In the genomic region with DNA sequence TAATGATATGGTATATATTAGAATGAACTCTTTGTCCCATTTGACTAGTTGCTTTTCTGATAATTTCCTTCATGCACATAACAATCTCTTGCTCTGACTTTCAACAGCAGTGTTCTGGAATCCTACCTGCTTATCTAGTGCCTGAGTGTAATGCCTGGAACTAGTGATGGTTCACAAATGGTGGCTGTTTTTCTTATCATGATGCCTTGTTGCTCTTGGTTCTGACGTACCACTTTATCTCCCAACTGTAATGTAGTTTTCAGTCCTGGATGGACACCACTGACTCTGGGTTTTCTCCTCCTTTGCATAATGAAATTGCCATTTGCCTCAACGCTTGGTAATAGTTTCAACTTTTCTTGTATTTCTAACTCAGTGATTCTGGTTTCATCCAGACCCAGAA, we compare ENCODE assay signal across 39 cellular contexts. TPM values are rescaled to one million over a fixed set of nuclear protein-coding genes. Genes with fewer than 3 reads are reported as not detected.
"Had no signal": no experiment of that assay in that cellular context is flagged by ENCODE, and none has a peak within 500 bp of the region (broad histone marks: within the 10 kb centered on the region; RNA-seq: fewer than 3 reads in every experiment).

No MANE protein-coding gene starts in this region.

- H3K36me3 ChIP-seq: adrenal gland, cardiac muscle cell had no signal

- ATAC-seq: activated CD8-positive, alpha-beta T cell treated with anti-CD3 and anti-CD28 coated beads for 36 hours; activated naive CD4-positive, alpha-beta T cell treated with anti-CD3 and anti-CD28 coated beads, Interleukin-2, amount 50 U/mL, for 72 hours; activated T-cell treated with anti-CD3 and anti-CD28 coated beads, Interleukin-2, amount 50 U/mL, for 4 hours; activated T-cell treated with anti-CD3 and anti-CD28 coated beads, Interleukin-2, amount 50 U/mL, for 72 hours; activated T-helper 17 cell treated with anti-CD3 and anti-CD28 coated beads, Interleukin-2, amount 50 U/mL, for 72 hours had no signal

- H3K9me3 ChIP-seq: adrenal gland had no signal

- H3K27ac Mint-ChIP-seq: activated B cell treated with CpG ODN at 0.5 μM for 24 hours; activated CD4-positive, alpha-beta memory T cell treated with anti-CD3 and anti-CD28 coated beads for 36 hours; activated CD4-positive, alpha-beta T cell treated with anti-CD3 and anti-CD28 coated beads, Interleukin-2, amount 10 ng/mL, durations not matched to agents 24 days and 14 days; activated CD8-positive, alpha-beta T cell treated with anti-CD3 and anti-CD28 coated beads for 36 hours; activated naive CD4-positive, alpha-beta T cell treated with anti-CD3 and anti-CD28 coated beads for 36 hours; activated naive CD4-positive, alpha-beta T cell treated with anti-CD3 and anti-CD28 coated beads, Interleukin-2, amount 50 U/mL, for 72 hours; activated naive CD8-positive, alpha-beta T cell treated with anti-CD3 and anti-CD28 coated beads for 36 hours; activated T-cell treated with anti-CD3 and anti-CD28 coated beads, Interleukin-2, amount 50 U/mL, for 72 hours; activated T-helper 1 cell treated with anti-CD3 and anti-CD28 coated beads, Interleukin-12 subunit alpha, Interleukin-12 subunit beta, Interleukin-2, Interleukin-4 antibody, amounts not matched to agents 30 ng/mL and 10 ng/mL and 1 ng/mL, durations not matched to agents 14 hours and 24 hours and 36 hours; activated T-helper 17 cell treated with anti-CD3 and anti-CD28 coated beads, Interleukin-2, amount 50 U/mL, for 72 hours; brain; T-helper 1 cell treated with Interleukin-12 subunit alpha and Interleukin-12 subunit beta and Interleukin-4 antibody, amounts not matched to agents 30 μg/mL and 1 μg/mL, for 36 hours; T-helper 2 cell treated with Interferon-gamma antibody and Interleukin-4, amounts not matched to agents 5 μg/mL and 100 μg/mL, for 36 hours had no signal

- DNase-seq: activated B cell treated with CpG ODN at 0.5 μM for 24 hours; activated CD4-positive, alpha-beta memory T cell treated with anti-CD3 and anti-CD28 coated beads for 36 hours; activated CD4-positive, alpha-beta T cell treated with anti-CD3 and anti-CD28 coated beads for 4 hours; activated CD4-positive, alpha-beta T cell treated with anti-CD3 and anti-CD28 coated beads, Interleukin-2, amount 10 ng/mL, durations not matched to agents 24 days and 14 days; activated CD4-positive, alpha-beta T cell treated with anti-CD3 and anti-CD28 coated beads, Interleukin-2, amount 50 U/mL, for 1 hour; activated CD4-positive, alpha-beta T cell treated with anti-CD3 and anti-CD28 coated beads, Interleukin-2, amount 50 U/mL, for 4 hours; activated CD4-positive, CD25-positive, alpha-beta regulatory T cell treated with anti-CD3 and anti-CD28 coated beads, Interleukin-2, amount 50 U/mL, for 72 hours; activated CD8-positive, alpha-beta memory T cell treated with anti-CD3 and anti-CD28 coated beads, Interleukin-2, amount 50 U/mL, for 4 hours; activated CD8-positive, alpha-beta T cell treated with anti-CD3 and anti-CD28 coated beads for 36 hours; activated effector memory CD4-positive, alpha-beta T cell treated with anti-CD3 and anti-CD28 coated beads, Interleukin-2, amount 50 U/mL, for 16 hours; activated gamma-delta T cell treated with Interleukin-2 at 50 U/mL for 16 hours; activated naive CD4-positive, alpha-beta T cell; activated naive CD4-positive, alpha-beta T cell treated with anti-CD3 and anti-CD28 coated beads for 36 hours; activated naive CD4-positive, alpha-beta T cell treated with anti-CD3 and anti-CD28 coated beads, Interleukin-2, amount 50 U/mL, for 16 hours; activated naive CD8-positive, alpha-beta T cell treated with anti-CD3 and anti-CD28 coated beads for 36 hours; activated T-cell treated with anti-CD3 and anti-CD28 coated beads for 4 hours; activated T-cell treated with anti-CD3 and anti-CD28 coated beads, Interleukin-2, amount 50 U/mL, for 1 hour; activated T-cell treated with anti-CD3 and anti-CD28 coated beads, Interleukin-2, amount 50 U/mL, for 4 hours; activated T-cell treated with anti-CD3 and anti-CD28 coated beads, Interleukin-2, amount 50 U/mL, for 72 hours; adrenal gland; amniotic stem cell; aorta; caudate nucleus; cerebellar nuclear complex; T-helper 2 cell; T-helper 9 cell had no signal

- H3K36me3 Mint-ChIP-seq: activated CD4-positive, alpha-beta memory T cell treated with anti-CD3 and anti-CD28 coated beads for 36 hours; activated naive CD4-positive, alpha-beta T cell treated with anti-CD3 and anti-CD28 coated beads, Interleukin-2, amount 50 U/mL, for 72 hours; activated naive CD8-positive, alpha-beta T cell treated with anti-CD3 and anti-CD28 coated beads for 36 hours; brain had no signal

- H3K27me3 ChIP-seq: cardiac muscle cell had no signal

- H3K27me3 Mint-ChIP-seq: activated B cell treated with CpG ODN at 0.5 μM for 24 hours; activated CD4-positive, alpha-beta memory T cell treated with anti-CD3 and anti-CD28 coated beads for 36 hours; activated CD4-positive, alpha-beta T cell treated with anti-CD3 and anti-CD28 coated beads, Interleukin-2, amount 10 ng/mL, durations not matched to agents 24 days and 14 days; activated CD8-positive, alpha-beta T cell treated with anti-CD3 and anti-CD28 coated beads for 36 hours; activated naive CD8-positive, alpha-beta T cell treated with anti-CD3 and anti-CD28 coated beads for 36 hours; activated T-helper 17 cell treated with anti-CD3 and anti-CD28 coated beads, Interleukin-2, amount 50 U/mL, for 72 hours; brain; central memory CD8-positive, alpha-beta T cell had no signal

- H3K27ac ChIP-seq: adrenal gland, cardiac muscle cell, VCaP had no signal

- FAIRE-seq: bronchial epithelial cell, TTC549 had no signal

- H3K4me3 ChIP-seq: adrenal gland, cardiac muscle cell had no signal

- H3K4me1 ChIP-seq: adrenal gland had no signal

- H3K4me3 Mint-ChIP-seq: activated B cell treated with CpG ODN at 0.5 μM for 24 hours; activated CD4-positive, alpha-beta memory T cell treated with anti-CD3 and anti-CD28 coated beads for 36 hours; activated CD4-positive, alpha-beta T cell treated with anti-CD3 and anti-CD28 coated beads, Interleukin-2, amount 10 ng/mL, durations not matched to agents 24 days and 14 days; activated CD8-positive, alpha-beta T cell treated with anti-CD3 and anti-CD28 coated beads for 36 hours; activated naive CD4-positive, alpha-beta T cell treated with anti-CD3 and anti-CD28 coated beads for 36 hours; activated naive CD8-positive, alpha-beta T cell treated with anti-CD3 and anti-CD28 coated beads for 36 hours; activated T-cell treated with anti-CD3 and anti-CD28 coated beads, Interleukin-2, amount 50 U/mL, for 4 hours; activated T-cell treated with anti-CD3 and anti-CD28 coated beads, Interleukin-2, amount 50 U/mL, for 72 hours; activated T-helper 1 cell treated with anti-CD3 and anti-CD28 coated beads, Interleukin-12 subunit alpha, Interleukin-12 subunit beta, Interleukin-2, Interleukin-4 antibody, amounts not matched to agents 30 ng/mL and 10 ng/mL and 1 ng/mL, durations not matched to agents 14 hours and 24 hours and 36 hours; activated T-helper 17 cell treated with anti-CD3 and anti-CD28 coated beads, Interleukin-2, amount 50 U/mL, for 72 hours; brain; central memory CD8-positive, alpha-beta T cell; T-helper 1 cell treated with Interleukin-12 subunit alpha and Interleukin-12 subunit beta and Interleukin-4 antibody, amounts not matched to agents 30 μg/mL and 1 μg/mL, for 36 hours; T-helper 2 cell treated with Interferon-gamma antibody and Interleukin-4, amounts not matched to agents 5 μg/mL and 100 μg/mL, for 36 hours had no signal

- H3K4me1 Mint-ChIP-seq: activated B cell treated with CpG ODN at 0.5 μM for 24 hours; activated CD4-positive, alpha-beta T cell treated with anti-CD3 and anti-CD28 coated beads, Interleukin-2, amount 10 ng/mL, durations not matched to agents 24 days and 14 days; activated naive CD8-positive, alpha-beta T cell treated with anti-CD3 and anti-CD28 coated beads for 36 hours; activated T-helper 17 cell treated with anti-CD3 and anti-CD28 coated beads, Interleukin-2, amount 50 U/mL, for 72 hours; central memory CD8-positive, alpha-beta T cell had no signal

- H3K9me3 Mint-ChIP-seq: activated B cell treated with CpG ODN at 0.5 μM for 24 hours; activated CD4-positive, alpha-beta memory T cell treated with anti-CD3 and anti-CD28 coated beads for 36 hours; activated CD4-positive, alpha-beta T cell treated with anti-CD3 and anti-CD28 coated beads, Interleukin-2, amount 10 ng/mL, durations not matched to agents 24 days and 14 days; activated CD8-positive, alpha-beta T cell treated with anti-CD3 and anti-CD28 coated beads for 36 hours; activated naive CD4-positive, alpha-beta T cell treated with anti-CD3 and anti-CD28 coated beads for 36 hours; activated naive CD8-positive, alpha-beta T cell treated with anti-CD3 and anti-CD28 coated beads for 36 hours; activated T-cell treated with anti-CD3 and anti-CD28 coated beads, Interleukin-2, amount 50 U/mL, for 4 hours; activated T-helper 1 cell treated with anti-CD3 and anti-CD28 coated beads, Interleukin-12 subunit alpha, Interleukin-12 subunit beta, Interleukin-2, Interleukin-4 antibody, amounts not matched to agents 30 ng/mL and 10 ng/mL and 1 ng/mL, durations not matched to agents 14 hours and 24 hours and 36 hours; brain; central memory CD8-positive, alpha-beta T cell; T-helper 1 cell treated with Interleukin-12 subunit alpha and Interleukin-12 subunit beta and Interleukin-4 antibody, amounts not matched to agents 30 μg/mL and 1 μg/mL, for 36 hours; T-helper 2 cell treated with Interferon-gamma antibody and Interleukin-4, amounts not matched to agents 5 μg/mL and 100 μg/mL, for 36 hours had no signal

RNA-seq across cellular contexts. Expression of gene LUZP4, which starts 25.5 kb away (rescaled TPM):
- total RNA-seq: activated B cell treated with CpG ODN at 0.5 μM for 24 hours; activated CD4-positive, alpha-beta memory T cell treated with anti-CD3 and anti-CD28 coated beads for 36 hours; activated CD4-positive, alpha-beta T cell treated with anti-CD3 and anti-CD28 coated beads, Interleukin-2, amount 10 ng/mL, durations not matched to agents 24 days and 14 days; activated CD8-positive, alpha-beta memory T cell treated with anti-CD3 and anti-CD28 coated beads for 36 hours; activated CD8-positive, alpha-beta T cell treated with anti-CD3 and anti-CD28 coated beads for 36 hours; activated naive CD4-positive, alpha-beta T cell treated with anti-CD3 and anti-CD28 coated beads for 36 hours; activated naive CD4-positive, alpha-beta T cell treated with anti-CD3 and anti-CD28 coated beads, Interleukin-2, amount 50 U/mL, for 72 hours; activated naive CD8-positive, alpha-beta T cell treated with anti-CD3 and anti-CD28 coated beads for 36 hours; activated T-cell treated with anti-CD3 and anti-CD28 coated beads, Interleukin-2, amount 50 U/mL, for 4 hours; activated T-cell treated with anti-CD3 and anti-CD28 coated beads, Interleukin-2, amount 50 U/mL, for 72 hours; activated T-helper 1 cell treated with anti-CD3 and anti-CD28 coated beads, Interleukin-12 subunit alpha, Interleukin-12 subunit beta, Interleukin-2, Interleukin-4 antibody, amounts not matched to agents 30 ng/mL and 10 ng/mL and 1 ng/mL, durations not matched to agents 14 hours and 24 hours and 36 hours; activated T-helper 17 cell treated with anti-CD3 and anti-CD28 coated beads, Interleukin-2, amount 50 U/mL, for 72 hours; adrenal gland; aorta; bronchial epithelial cell; cardiac muscle cell; chondrocyte had no signal
- polyA plus RNA-seq: adrenal gland, aorta, cardiac muscle cell had no signal

RNA-seq across cellular contexts. Expression of gene LRCH2, which starts 30.1 kb away (rescaled TPM):
- total RNA-seq: activated B cell treated with CpG ODN at 0.5 μM for 24 hours; activated CD4-positive, alpha-beta memory T cell treated with anti-CD3 and anti-CD28 coated beads for 36 hours; activated CD4-positive, alpha-beta T cell treated with anti-CD3 and anti-CD28 coated beads, Interleukin-2, amount 10 ng/mL, durations not matched to agents 24 days and 14 days; activated CD8-positive, alpha-beta memory T cell treated with anti-CD3 and anti-CD28 coated beads for 36 hours; activated CD8-positive, alpha-beta T cell treated with anti-CD3 and anti-CD28 coated beads for 36 hours; activated naive CD4-positive, alpha-beta T cell treated with anti-CD3 and anti-CD28 coated beads for 36 hours; activated naive CD4-positive, alpha-beta T cell treated with anti-CD3 and anti-CD28 coated beads, Interleukin-2, amount 50 U/mL, for 72 hours; activated naive CD8-positive, alpha-beta T cell treated with anti-CD3 and anti-CD28 coated beads for 36 hours; activated T-cell treated with anti-CD3 and anti-CD28 coated beads, Interleukin-2, amount 50 U/mL, for 72 hours; activated T-helper 1 cell treated with anti-CD3 and anti-CD28 coated beads, Interleukin-12 subunit alpha, Interleukin-12 subunit beta, Interleukin-2, Interleukin-4 antibody, amounts not matched to agents 30 ng/mL and 10 ng/mL and 1 ng/mL, durations not matched to agents 14 hours and 24 hours and 36 hours; activated T-helper 17 cell treated with anti-CD3 and anti-CD28 coated beads, Interleukin-2, amount 50 U/mL, for 72 hours had no signal
